1 cellular context compared by ENCODE assay signal in the genomic region with DNA sequence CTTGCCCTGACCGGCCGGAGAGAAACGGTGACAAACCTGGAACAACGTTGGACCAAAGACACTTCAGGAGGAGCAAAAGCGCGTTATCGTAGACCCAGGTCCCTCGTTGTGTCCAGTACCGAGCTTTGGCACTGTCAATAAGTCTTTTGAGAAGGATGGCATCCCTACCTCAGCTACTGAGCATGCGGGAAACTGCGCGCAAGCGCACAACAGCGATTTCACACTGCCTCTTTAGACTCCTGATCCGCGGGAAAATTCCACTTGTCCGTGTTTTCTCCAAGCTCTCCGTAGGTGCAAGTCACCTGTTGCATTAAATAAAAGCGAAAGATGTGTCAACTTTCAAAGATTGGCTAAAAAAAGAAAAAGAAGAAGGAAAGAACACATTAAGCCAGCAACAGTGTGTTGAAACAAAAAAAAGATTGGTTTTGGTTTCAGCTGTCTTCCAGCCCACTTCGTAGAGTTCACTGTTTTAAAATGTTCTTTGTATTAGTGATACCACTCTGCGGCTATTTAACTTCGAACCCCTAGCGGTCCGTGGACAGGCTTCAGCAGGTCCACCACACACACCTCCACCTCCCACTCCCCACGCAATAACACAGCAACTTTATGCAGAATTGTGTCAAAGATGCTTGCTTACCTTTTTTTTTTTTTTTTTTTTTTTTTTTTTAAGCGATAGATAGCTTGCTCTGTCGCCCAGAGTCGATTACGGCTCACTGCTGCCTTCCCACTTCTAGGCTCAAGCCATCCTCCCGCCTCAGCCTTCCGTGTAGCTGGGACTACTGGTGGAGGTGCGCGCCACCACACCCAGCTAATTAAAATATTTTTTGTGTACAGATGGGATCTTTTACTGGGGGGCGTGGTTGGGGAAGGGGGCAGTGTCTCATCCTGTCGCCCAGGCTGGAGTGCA.
TF ChIP-seq lines count a peak whose summit lies in the region.

Gene BPNT1 (minus strand): TSS at position 139 of the 907 bp plus-strand sequence. CDS start 9,942 bp downstream, outside the sequence.

TF ChIP-seq in HEK293, 187 proteins besides CTCF, POLR2A, EP300 and RAD21 (continued from another document):
- TF ChIP-seq ZBTB49 (tag by site-specific recombination; IDR thresholded peaks at IDR 0.05; ENCODE audit: low read depth) (no peak), ZFP69B (tag by site-specific recombination; IDR thresholded peaks at IDR 0.05) (0 out of 2 replicates have a peak, but pooled peaks have one; percentile 11), ZNF341 (tag by site-specific recombination; IDR thresholded peaks at IDR 0.05; ENCODE audit: low read depth) (no peak; the same call in 1 of the 2 replicates), ZNF837 (tag by site-specific recombination; IDR thresholded peaks at IDR 0.05) (no peak), PRDM10 (tag by site-specific recombination; IDR thresholded peaks at IDR 0.05) (peak; percentile 20; the same call in 1 of the 2 replicates), ZNF777 (tag by site-specific recombination; IDR thresholded peaks at IDR 0.05; ENCODE audit: borderline replicate concordance) (no peak), ZNF561 (tag by site-specific recombination; IDR thresholded peaks at IDR 0.05; ENCODE audit: borderline replicate concordance) (peak; percentile 82; the same call in 1 of the 2 replicates), ZNF692 (tag by site-specific recombination; IDR thresholded peaks at IDR 0.05) (peak; percentile 40), ZNF112 (tag by site-specific recombination; IDR thresholded peaks at IDR 0.05) (no peak), ZNF155 (tag by site-specific recombination; IDR thresholded peaks at IDR 0.05) (no peak)
- TF ChIP-seq, protein P1, sequence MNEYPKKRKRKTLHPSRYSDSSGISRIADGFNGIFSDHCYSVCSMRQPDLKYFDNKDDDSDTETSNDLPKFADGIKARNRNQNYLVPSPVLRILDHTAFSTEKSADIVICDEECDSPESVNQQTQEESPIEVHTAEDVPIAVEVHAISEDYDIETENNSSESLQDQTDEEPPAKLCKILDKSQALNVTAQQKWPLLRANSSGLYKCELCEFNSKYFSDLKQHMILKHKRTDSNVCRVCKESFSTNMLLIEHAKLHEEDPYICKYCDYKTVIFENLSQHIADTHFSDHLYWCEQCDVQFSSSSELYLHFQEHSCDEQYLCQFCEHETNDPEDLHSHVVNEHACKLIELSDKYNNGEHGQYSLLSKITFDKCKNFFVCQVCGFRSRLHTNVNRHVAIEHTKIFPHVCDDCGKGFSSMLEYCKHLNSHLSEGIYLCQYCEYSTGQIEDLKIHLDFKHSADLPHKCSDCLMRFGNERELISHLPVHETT (tag by site-specific recombination; IDR thresholded peaks at IDR 0.05), result no peak
